ENCODE assay signal across 1 cellular context in genomic region chr1:39131940-39132339, GRCh38.
TF ChIP-seq lines count a peak whose summit lies in the region.

No MANE protein-coding gene starts in this region.

TF ChIP-seq in H1, 55 proteins besides CTCF, POLR2A, EP300 and RAD21 (continued from another document):
- TF ChIP-seq CHD7 (IDR thresholded peaks at IDR 0.05; ENCODE audit: insufficient replicate concordance, low read length) (no peak), CHD2 (IDR thresholded peaks at IDR 0.05; ENCODE audit: low read length) (no peak), E2F6 (IDR thresholded peaks at IDR 0.05) (no peak), CEBPB (IDR thresholded peaks at IDR 0.05; ENCODE audit: low read depth, low read length) (no peak), CHD1 (IDR thresholded peaks at IDR 0.05; ENCODE audit: low read depth, low read length) (no peak), BRCA1 (IDR thresholded peaks at IDR 0.05; ENCODE audit: low read depth, low read length) (no peak), SAP30 (IDR thresholded peaks at IDR 0.05; ENCODE audit: insufficient read depth, insufficient replicate concordance, low read length) (no peak), SP4 (IDR thresholded peaks at IDR 0.05; ENCODE audit: low read length) (no peak), ATF3 (IDR thresholded peaks at IDR 0.05; ENCODE audit: insufficient read depth, low read depth, low read length) (no peak), KDM4A (IDR thresholded peaks at IDR 0.05; ENCODE audit: low read depth, low read length, severe bottlenecking) (no peak)
